10 cellular contexts compared by ENCODE assay signal in the genomic region with DNA sequence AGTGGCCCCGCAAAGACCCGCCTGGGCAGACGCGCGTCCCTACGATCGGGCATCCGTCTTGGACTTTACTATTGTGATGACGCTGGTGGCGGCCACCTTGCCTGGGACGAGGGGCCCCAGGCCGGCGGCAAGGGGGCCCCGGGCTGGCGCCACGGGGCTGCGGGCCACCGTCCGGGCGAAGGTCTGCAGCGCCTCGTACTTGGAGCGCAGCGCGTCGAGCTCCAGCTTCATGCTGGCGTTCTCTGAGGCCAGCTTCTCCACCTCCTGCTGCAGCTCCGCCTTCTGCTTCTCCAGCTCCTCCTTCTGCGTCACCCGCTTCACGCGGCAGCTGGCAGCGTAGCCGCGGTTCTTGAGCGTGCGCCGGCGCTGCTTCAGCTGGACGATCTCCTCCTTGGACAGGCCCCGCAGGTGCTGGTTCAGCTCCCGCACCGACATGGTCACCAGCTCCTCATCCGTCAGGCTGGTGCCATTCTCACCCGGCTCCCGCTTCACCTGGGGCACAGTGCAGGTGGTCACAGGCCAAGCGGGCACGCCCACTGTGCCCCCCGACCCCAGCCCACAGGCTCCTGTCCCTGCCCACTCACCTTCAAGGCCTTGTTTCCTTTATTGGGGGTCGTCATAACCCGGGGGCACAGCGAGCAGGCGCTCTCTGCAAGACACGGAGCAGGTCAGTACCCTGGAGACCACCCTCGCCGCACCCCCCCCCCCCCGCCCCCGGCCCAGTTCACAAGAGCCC. TPM values are rescaled to one million over a fixed set of nuclear protein-coding genes. Genes with fewer than 3 reads are reported as not detected.
DNase-seq lines count a peak whose midpoint lies in the region; ATAC-seq and TF ChIP-seq lines count a peak whose summit lies in the region.
"Had no signal": no experiment of that assay in that cellular context is flagged by ENCODE, and none has a peak within 500 bp of the region (broad histone marks: within the 10 kb centered on the region; RNA-seq: fewer than 3 reads in every experiment).

No MANE protein-coding gene starts in this region.

- WGBS in lower leg skin, 2 donors = 90% methylated on average over 51 to 52 of the region's 58 CpGs

- H3K79me2 ChIP-seq in ACC112 (ENCODE audit: control insufficient read depth, insufficient read depth, low read length, unreplicated experiment) = peaks cover 61% of the 10 kb centered on the region

- H3K4me1 ChIP-seq in ACC112 (ENCODE audit: control insufficient read depth, insufficient read depth, low read length, unreplicated experiment) (peaks cover 31% of the 10 kb centered on the region), neutrophil (ENCODE audit: control insufficient read depth in 1 of 2, insufficient read depth in 1 of 2, low read depth in 1 of 2, low read length in 1 of 2) (peaks cover 86 to 90% of the 10 kb centered on the region in 2 experiments)

- no peaks in the 10 kb centered on the region; the same call in 1 of the 2 replicates for H3K36me3 ChIP-seq in ACC112 (ENCODE audit: insufficient read depth, low read length)
- peaks cover 8% of the 10 kb centered on the region for H3K36me3 ChIP-seq in neutrophil

- intact Hi-C loops in lower leg skin (cut with DNase I; ENCODE audit: low total_unique reads) = no loop called here

- H3K9me3 ChIP-seq in neutrophil = no peaks in the 10 kb centered on the region

- peak overlapping the region; percentile 88 for H3K27ac ChIP-seq in ACC112 (ENCODE audit: low read depth, low read length)
- peak overlapping the region; percentile 16 to 77 for H3K27ac ChIP-seq in coronary artery
- peak overlapping the region; percentile 95 for H3K27ac ChIP-seq in neutrophil

- DNase-seq in NOMO-1 (lab: John Stamatoyannopoulos, UW; ENCODE audit: unreplicated experiment in 2 of 2) = peak; percentile 79 to 86
- no peak for DNase-seq in coronary artery (ENCODE audit: low spot score)
- DNase-seq in lower leg skin (ENCODE audit: low spot score in 2 of 2) = no peak
- no peak for DNase-seq in NK-92 treated with Interleukin-12 subunit alpha and Interleukin-12 subunit beta, amount 100 ng/mL, for 24 hours (lab: John Stamatoyannopoulos, UW)
- no peak for DNase-seq in NCI-H1694 (lab: John Stamatoyannopoulos, UW)
- DNase-seq: CD4-positive, CD25-positive, alpha-beta regulatory T cell had no signal

- no peak for TF ChIP-seq CTCF in coronary artery (IDR thresholded peaks at IDR 0.05)
- TF ChIP-seq CTCF in neutrophil (IDR thresholded peaks at IDR 0.05) = no peak
- TF ChIP-seq CTCF in lower leg skin (IDR thresholded peaks at IDR 0.05) = no peak

- H3K4me3 ChIP-seq in ACC112 (ENCODE audit: low read depth, low read length) (peak overlapping the region; percentile 73), coronary artery (peak overlapping the region; percentile 64), neutrophil (ENCODE audit: low read depth in 1 of 2, low read length in 1 of 2) (peak overlapping the region; percentile 83 to 88), lower leg skin (ENCODE audit: low read depth, poor library complexity, severe bottlenecking) (no peak overlapping the region)

- no peak overlapping the region for H2AFZ ChIP-seq in ACC112 (ENCODE audit: low read length, unreplicated experiment)

- H3K27me3 ChIP-seq in ACC112 (ENCODE audit: insufficient read depth, low read length) (no peaks in the 10 kb centered on the region), neutrophil (no peaks in the 10 kb centered on the region)

- no peak for TF ChIP-seq POLR2A in lower leg skin (IDR thresholded peaks at IDR 0.05)

- no peak for ATAC-seq in HG02970 (IDR thresholded peaks at IDR 0.05; ENCODE audit: low FRiP score, unreplicated experiment)

RNA-seq across cellular contexts. Expression of a gene that starts 4.8 kb away (rescaled TPM):
- total RNA-seq in lower leg skin = 10 to 100 TPM; 32.0 to 44.6 (median 38.0) TPM

RNA-seq across cellular contexts. Expression of a gene that starts 4.8 kb away (rescaled TPM):
- 10 to 100 TPM; 17.4 to 23.2 (median 19.7) TPM for total RNA-seq in lower leg skin

RNA-seq across cellular contexts. Expression of a gene that starts 11.5 kb away (rescaled TPM):
- 10 to 100 TPM; 16.2 to 37.0 (median 25.3) TPM for total RNA-seq in lower leg skin

RNA-seq across cellular contexts. Expression of a gene that starts 14.4 kb away (rescaled TPM):
- 10 to 100 TPM in 1 of 4 donors, 1 to 10 TPM in 3; 4.2 to 13.5 (median 8.3) TPM for total RNA-seq in lower leg skin

RNA-seq across cellular contexts. Expression of a gene that starts 20.7 kb away (rescaled TPM):
- 1 to 10 TPM in 2 of 4 donors, under 1 TPM in 1, not detected in 1; 0.71 to 3.3 (median 2.0) TPM for total RNA-seq in lower leg skin
- total RNA-seq: CD4-positive, CD25-positive, alpha-beta regulatory T cell; dermis microvascular lymphatic vessel endothelial cell had no signal

Comparison
In these comparisons a context has a peak if more than half of its experiments do, and no peak if none do; other contexts are left out.
1. DNase-seq: peak in NOMO-1 (2 of 2); none in coronary artery (single experiment), lower leg skin (0 of 2), NK-92 treated with Interleukin-12 subunit alpha and Interleukin-12 subunit beta, amount 100 ng/mL, for 24 hours (single experiment) and NCI-H1694 (single experiment).
2. Peak in every context shown above with its lines, with median percentiles within 50 percentile points of each other: H3K27ac ChIP-seq.